ENCODE assay signal across 1 cellular context in genomic region chr10:61629594-61629993, GRCh38.
TF ChIP-seq lines count a peak whose summit lies in the region.

No MANE protein-coding gene starts in this region.

TF ChIP-seq in SK-N-SH, 30 proteins besides CTCF, POLR2A, EP300 and RAD21 (continued from another document):
- TF ChIP-seq ZBTB33 (IDR thresholded peaks at IDR 0.05; ENCODE audit: borderline replicate concordance, low read depth), result no peak
- no peak for TF ChIP-seq JUND (IDR thresholded peaks at IDR 0.05)
